14 cellular contexts compared by ENCODE assay signal in the genomic region with DNA sequence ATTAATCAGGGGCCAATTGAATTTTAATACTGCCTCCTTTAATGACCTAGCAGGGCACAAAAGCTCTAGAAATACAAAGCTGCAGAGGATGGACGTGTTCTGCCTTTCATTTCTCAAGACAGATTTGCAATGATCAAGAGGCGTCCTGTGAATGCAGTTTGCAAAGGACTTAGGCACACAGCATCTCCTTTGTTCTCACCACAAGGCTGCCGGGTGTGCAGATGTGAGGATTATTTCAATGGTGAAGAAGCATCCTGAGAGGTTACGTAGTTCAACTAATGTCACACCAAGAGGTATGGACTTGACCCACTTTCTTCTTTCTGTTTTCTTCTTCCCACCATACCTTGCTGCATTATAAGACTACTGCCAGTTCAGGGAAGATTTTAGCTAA. TPM values are rescaled to one million over a fixed set of nuclear protein-coding genes. Genes with fewer than 3 reads are reported as not detected.
DNase-seq lines count a peak whose midpoint lies in the region; ATAC-seq lines count a peak whose summit lies in the region.
"Had no signal": no experiment of that assay in that cellular context is flagged by ENCODE, and none has a peak within 500 bp of the region (broad histone marks: within the 10 kb centered on the region; RNA-seq: fewer than 3 reads in every experiment).

No MANE protein-coding gene starts in this region.

- H3K9ac ChIP-seq in mesenchymal stem cell (ENCODE audit: low read length): no peak overlapping the region

- H2BK120ac ChIP-seq in mesenchymal stem cell (ENCODE audit: low read depth, low read length): no peak overlapping the region

- H3K36me3 Mint-ChIP-seq in activated T-cell treated with anti-CD3 and anti-CD28 coated beads, Interleukin-2, amount 50 U/mL, for 24 hours (ENCODE audit: low read depth): no peaks in the 10 kb centered on the region

- H3K4me3 Mint-ChIP-seq in activated T-cell treated with anti-CD3 and anti-CD28 coated beads, Interleukin-2, amount 50 U/mL, for 24 hours: no peak overlapping the region

- no peak for ATAC-seq in GM21825 (IDR thresholded peaks at IDR 0.05; ENCODE audit: unreplicated experiment)

- no peak overlapping the region for H3K14ac ChIP-seq in mesenchymal stem cell (ENCODE audit: low read length in 2 of 2)

- H3K4me1 Mint-ChIP-seq in activated T-cell treated with anti-CD3 and anti-CD28 coated beads, Interleukin-2, amount 50 U/mL, for 24 hours (ENCODE audit: low read depth): peaks cover 24% of the 10 kb centered on the region

- H3K18ac ChIP-seq in mesenchymal stem cell (ENCODE audit: low read depth in 1 of 2, low read length in 2 of 2): no peak overlapping the region

- H3K9me3 Mint-ChIP-seq in activated T-cell treated with anti-CD3 and anti-CD28 coated beads, Interleukin-2, amount 50 U/mL, for 24 hours: no peaks in the 10 kb centered on the region

- H3K27me3 ChIP-seq in mesenchymal stem cell (ENCODE audit: control insufficient read depth in 1 of 2, insufficient read depth in 1 of 2, low read length in 2 of 2): no peaks in the 10 kb centered on the region
- H3K27me3 ChIP-seq in thymus (ENCODE audit: control insufficient read depth, insufficient read depth): no peaks in the 10 kb centered on the region
- no peaks in the 10 kb centered on the region for H3K27me3 ChIP-seq in MG63

- 92% methylated on average over 4 of the region's 4 CpGs for WGBS in mesenchymal stem cell
- 18% methylated on average over 4 of the region's 4 CpGs for WGBS in thymus

- no peaks in the 10 kb centered on the region for H3K79me1 ChIP-seq in mesenchymal stem cell (replicated peaks; ENCODE audit: low read length, poor library complexity, severe bottlenecking)

- no peak overlapping the region for H3K4ac ChIP-seq in mesenchymal stem cell (ENCODE audit: low read depth in 1 of 2, low read length in 2 of 2)

- H2BK12ac ChIP-seq in mesenchymal stem cell (ENCODE audit: low read length in 2 of 2): no peak overlapping the region

- H2AK5ac ChIP-seq in mesenchymal stem cell (ENCODE audit: low read length, severe bottlenecking): peak overlapping the region; percentile 33

- peak overlapping the region; percentile 42 for H3K27ac Mint-ChIP-seq in activated T-cell treated with anti-CD3 and anti-CD28 coated beads, Interleukin-2, amount 50 U/mL, for 24 hours

- H3K27ac ChIP-seq in mesenchymal stem cell (ENCODE audit: low read length, poor library complexity, severe bottlenecking) (no peak overlapping the region), thymus (ENCODE audit: low read depth) (peak overlapping the region; percentile 87)
- H3K27ac ChIP-seq: A549 had no signal

- H3K4me1 ChIP-seq in mesenchymal stem cell (ENCODE audit: control insufficient read depth, insufficient read depth, low read depth, low read length) (peaks cover 7% of the 10 kb centered on the region), thymus (ENCODE audit: control insufficient read depth, insufficient read depth, low read length) (peaks cover 25% of the 10 kb centered on the region)

- no peak overlapping the region for H4K91ac ChIP-seq in mesenchymal stem cell (ENCODE audit: low read length)

- no peak overlapping the region for H4K8ac ChIP-seq in mesenchymal stem cell (ENCODE audit: low read length)

- DNase-seq in activated T-cell treated with anti-CD3 and anti-CD28 coated beads, Interleukin-2, amount 50 U/mL, for 24 hours: no peak
- DNase-seq in activated T-cell treated with anti-CD3 and anti-CD28 coated beads, Interleukin-2, amount 50 U/mL, for 48 hours: no peak
- DNase-seq in cerebellar cortex (ENCODE audit: low spot score) (peak; percentile 3), mesenchymal stem cell (no peak), DMS79 treated with DMSO at 0.1 percent for 48 hours (lab: John Stamatoyannopoulos, UW) (no peak), MG63 (no peak)
- DNase-seq: DMS 273 treated with DMSO at 0.1 percent for 48 hours, GOT3, KBM-7, NCI-H1436, NCI-H2029 treated with DMSO at 0.1 percent for 48 hours had no signal

- no peak overlapping the region for H2BK15ac ChIP-seq in mesenchymal stem cell (ENCODE audit: low read depth, poor library complexity, severe bottlenecking)

- no peak overlapping the region for H3K23ac ChIP-seq in mesenchymal stem cell (ENCODE audit: low read length in 2 of 2)

- no peaks in the 10 kb centered on the region for H3K27me3 Mint-ChIP-seq in activated T-cell treated with anti-CD3 and anti-CD28 coated beads, Interleukin-2, amount 50 U/mL, for 24 hours

- H2BK5ac ChIP-seq in mesenchymal stem cell (ENCODE audit: low read depth, low read length, poor library complexity, severe bottlenecking): no peak overlapping the region

- H3K9me3 ChIP-seq in mesenchymal stem cell (ENCODE audit: control insufficient read depth, low read length): no peaks in the 10 kb centered on the region
- H3K9me3 ChIP-seq in thymus (ENCODE audit: control insufficient read depth): no peaks in the 10 kb centered on the region
- no peaks in the 10 kb centered on the region for H3K9me3 ChIP-seq in MG63
- H3K9me3 ChIP-seq: A549 had no signal

- no peak overlapping the region for H2AFZ ChIP-seq in mesenchymal stem cell (ENCODE audit: low read depth, low read length)

- H3K4me3 ChIP-seq in mesenchymal stem cell (ENCODE audit: insufficient read depth in 1 of 2, low read depth in 1 of 2, low read length in 2 of 2): no peak overlapping the region
- peak overlapping the region; percentile 22 for H3K4me3 ChIP-seq in thymus (ENCODE audit: low read length)
- no peak overlapping the region for H3K4me3 ChIP-seq in MG63
- H3K4me3 ChIP-seq: A549 had no signal

- H3K4me2 ChIP-seq in mesenchymal stem cell (ENCODE audit: low read length, poor library complexity, severe bottlenecking): no peak overlapping the region
- H3K4me2 ChIP-seq: A549 had no signal

- H3K36me3 ChIP-seq in mesenchymal stem cell (ENCODE audit: control insufficient read depth in 1 of 2, insufficient read depth in 2 of 2, low read depth in 1 of 2, low read length in 2 of 2) (no peaks in the 10 kb centered on the region), thymus (ENCODE audit: control insufficient read depth, insufficient read depth) (no peaks in the 10 kb centered on the region), MG63 (no peaks in the 10 kb centered on the region)

RNA-seq across cellular contexts. Expression of gene SPTLC3, which starts 42.9 kb away (rescaled TPM):
- 2.1 TPM for polyA plus RNA-seq in mesenchymal stem cell (2013, experiment 1 of 2)
- 1.7 TPM for polyA plus RNA-seq in mesenchymal stem cell (2013, experiment 2 of 2)
- polyA plus RNA-seq in thymus: 3.8 TPM
- total RNA-seq in MG63 (2014; rRNA removed; shearing (Covaris generic); ENCODE audit: low replicate concordance): 18.4 and 28.7 TPM in 2 replicates
